In the genomic region with DNA sequence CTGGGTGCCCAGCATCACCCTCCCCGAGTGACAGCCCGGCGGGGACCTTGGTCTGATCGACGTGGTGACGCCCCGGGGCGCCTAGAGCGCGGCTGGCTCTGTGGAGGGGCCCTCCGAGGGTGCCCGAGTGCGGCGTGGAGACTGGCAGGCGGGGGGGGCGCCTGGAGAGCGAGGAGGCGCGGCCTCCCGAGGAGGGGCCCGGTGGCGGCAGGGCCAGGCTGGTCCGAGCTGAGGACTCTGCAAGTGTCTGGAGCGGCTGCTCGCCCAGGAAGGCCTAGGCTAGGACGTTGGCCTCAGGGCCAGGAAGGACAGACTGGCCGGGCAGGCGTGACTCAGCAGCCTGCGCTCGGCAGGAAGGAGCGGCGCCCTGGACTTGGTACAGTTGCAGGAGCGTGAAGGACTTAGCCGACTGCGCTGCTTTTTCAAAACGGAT, we compare ENCODE assay signal across 8 cellular contexts. TPM values are rescaled to one million over a fixed set of nuclear protein-coding genes. Genes with fewer than 3 reads are reported as not detected.
DNase-seq lines count a peak whose midpoint lies in the region; ATAC-seq, FAIRE-seq and TF ChIP-seq lines count a peak whose summit lies in the region.

No MANE protein-coding gene starts in this region.

- CTCF ChIA-PET in CD8-positive, alpha-beta memory T cell (lab: Charles Lee) = no interaction called here
- CTCF ChIA-PET in activated B cell treated with CpG ODN at 0.5 μM for 24 hours (lab: Charles Lee) = interaction anchor here (0.6 to 1.9 kb wide), 2 partner anchors 494 to 586 kb away, joined by 3 to 7 read pairs; no protein-coding TSS in a partner anchor

- no peak for FAIRE-seq in D721Med (lab: Jason Lieb, UNC)

- H3K4me1 ChIP-seq in CD8-positive, alpha-beta memory T cell (ENCODE audit: insufficient read depth, low read length) = peaks cover 27% of the 10 kb centered on the region
- H3K4me1 ChIP-seq in HUES6 (ENCODE audit: control insufficient read depth, insufficient read depth, low read length) = peaks cover 20% of the 10 kb centered on the region

- H3K27ac Mint-ChIP-seq in CD8-positive, alpha-beta memory T cell = peak overlapping the region in 1 of 8 donors; percentile 57
- H3K27ac Mint-ChIP-seq in activated B cell treated with CpG ODN at 0.5 μM for 24 hours = peak overlapping the region; percentile 26

- peaks cover 21 to 38% (median 24%) of the 10 kb centered on the region in 3 donors for H3K4me1 Mint-ChIP-seq in CD8-positive, alpha-beta memory T cell
- H3K4me1 Mint-ChIP-seq in activated B cell treated with CpG ODN at 0.5 μM for 24 hours = peaks cover 32% of the 10 kb centered on the region

- H3K27ac ChIP-seq in CD8-positive, alpha-beta memory T cell (ENCODE audit: low read depth, low read length) = no peak overlapping the region
- H3K27ac ChIP-seq in HUES6 (ENCODE audit: low read depth, low read length) (no peak overlapping the region), cingulate gyrus (ENCODE audit: low read depth, low read length) (peak overlapping the region; percentile 85)

- peak in 3 of 5 donors; percentile 11 to 28 (median 11) for DNase-seq in CD8-positive, alpha-beta memory T cell
- DNase-seq in activated B cell treated with CpG ODN at 0.5 μM for 24 hours (peak; percentile 42), islet precursor cell (peak; percentile 96), skeletal muscle cell (ENCODE audit: low read depth) (no peak), D721Med (ENCODE audit: insufficient read length, low spot score) (no peak)

- H3K9me3 ChIP-seq in CD8-positive, alpha-beta memory T cell (ENCODE audit: low read length) = no peaks in the 10 kb centered on the region
- no peaks in the 10 kb centered on the region for H3K9me3 ChIP-seq in HUES6 (ENCODE audit: control insufficient read depth, insufficient read depth, low read depth, low read length)

- peak overlapping the region; percentile 78 for H3K9ac ChIP-seq in HUES6 (ENCODE audit: low read length)

- intact Hi-C loops in activated B cell treated with CpG ODN at 0.5 μM for 24 hours (cut with micrococcal nuclease) = loop anchor here (10.0 kb wide), 1 partner anchor 1259 kb away; no protein-coding TSS in a partner anchor

- peak; percentile 13 for ATAC-seq in activated B cell treated with CpG ODN at 0.5 μM for 24 hours (ENCODE audit: low read depth)
- ATAC-seq in GM19324 (IDR thresholded peaks at IDR 0.05; ENCODE audit: low FRiP score, unreplicated experiment) = no peak

- peaks cover 7% of the 10 kb centered on the region for H3K27me3 ChIP-seq in CD8-positive, alpha-beta memory T cell (ENCODE audit: insufficient read depth, low read length, poor library complexity, severe bottlenecking)
- H3K27me3 ChIP-seq in HUES6 (ENCODE audit: control insufficient read depth, insufficient read depth, low read length) = peaks cover 24% of the 10 kb centered on the region

- TF ChIP-seq CTCF in activated B cell treated with CpG ODN at 0.5 μM for 24 hours (IDR thresholded peaks at IDR 0.05) = no peak
- no peak for TF ChIP-seq CTCF in D721Med (IDR thresholded peaks at IDR 0.05; ENCODE audit: insufficient read depth, missing control alignments)

- peak overlapping the region; percentile 66 for H3K4me3 ChIP-seq in CD8-positive, alpha-beta memory T cell (ENCODE audit: low read length)
- H3K4me3 ChIP-seq in HUES6 (ENCODE audit: low read depth, low read length) (peak overlapping the region; percentile 75), skeletal muscle cell (ENCODE audit: low read depth, low read length) (peak overlapping the region; percentile 51)

- H3K4me3 Mint-ChIP-seq in CD8-positive, alpha-beta memory T cell = peak overlapping the region; percentile 52 to 89 (median 79)
- H3K4me3 Mint-ChIP-seq in activated B cell treated with CpG ODN at 0.5 μM for 24 hours = peak overlapping the region; percentile 84

- peaks cover 18 to 32% of the 10 kb centered on the region in 2 donors for H3K27me3 Mint-ChIP-seq in CD8-positive, alpha-beta memory T cell
- H3K27me3 Mint-ChIP-seq in activated B cell treated with CpG ODN at 0.5 μM for 24 hours = peaks cover 1% of the 10 kb centered on the region

- H3K9me3 Mint-ChIP-seq in CD8-positive, alpha-beta memory T cell = no peaks in the 10 kb centered on the region
- H3K9me3 Mint-ChIP-seq in activated B cell treated with CpG ODN at 0.5 μM for 24 hours = no peaks in the 10 kb centered on the region

- H3K36me3 Mint-ChIP-seq in CD8-positive, alpha-beta memory T cell = no peaks in the 10 kb centered on the region
- H3K36me3 Mint-ChIP-seq in activated B cell treated with CpG ODN at 0.5 μM for 24 hours (ENCODE audit: low read depth) = no peaks in the 10 kb centered on the region

- H3K36me3 ChIP-seq in CD8-positive, alpha-beta memory T cell (ENCODE audit: insufficient read depth, low read length) = no peaks in the 10 kb centered on the region
- H3K36me3 ChIP-seq in HUES6 (ENCODE audit: control insufficient read depth, insufficient read depth, low read length) = no peaks in the 10 kb centered on the region; the same call in 1 of the 2 replicates

- POLR2A ChIA-PET in CD8-positive, alpha-beta memory T cell (lab: Charles Lee) = no interaction called here
- POLR2A ChIA-PET in activated B cell treated with CpG ODN at 0.5 μM for 24 hours (lab: Charles Lee) = interaction anchor here (1.7 kb wide), 1 partner anchor 95 kb away, joined by 9 read pairs; no protein-coding TSS in a partner anchor

RNA-seq across cellular contexts. Expression of a gene that starts 1.3 kb away (rescaled TPM):
- total RNA-seq in CD8-positive, alpha-beta memory T cell = 1 to 10 TPM; 2.6 to 3.4 TPM
- 0.62 TPM for polyA plus RNA-seq in CD8-positive, alpha-beta memory T cell
- total RNA-seq in activated B cell treated with CpG ODN at 0.5 μM for 24 hours = 7.5 and 7.6 TPM in 2 replicates

Comparison
In these comparisons a context has a peak if more than half of its experiments do, and no peak if none do; other contexts are left out.
1. DNase-seq: peak in CD8-positive, alpha-beta memory T cell (3 of 5), activated B cell treated with CpG ODN at 0.5 μM for 24 hours (single experiment) and islet precursor cell (single experiment); none in skeletal muscle cell (single experiment) and D721Med (single experiment).
2. Peak in every context shown above with its lines, with median percentiles within 50 percentile points of each other: H3K4me3 ChIP-seq.